Comparison of ENCODE assay signal across 18 cellular contexts in the genomic region with DNA sequence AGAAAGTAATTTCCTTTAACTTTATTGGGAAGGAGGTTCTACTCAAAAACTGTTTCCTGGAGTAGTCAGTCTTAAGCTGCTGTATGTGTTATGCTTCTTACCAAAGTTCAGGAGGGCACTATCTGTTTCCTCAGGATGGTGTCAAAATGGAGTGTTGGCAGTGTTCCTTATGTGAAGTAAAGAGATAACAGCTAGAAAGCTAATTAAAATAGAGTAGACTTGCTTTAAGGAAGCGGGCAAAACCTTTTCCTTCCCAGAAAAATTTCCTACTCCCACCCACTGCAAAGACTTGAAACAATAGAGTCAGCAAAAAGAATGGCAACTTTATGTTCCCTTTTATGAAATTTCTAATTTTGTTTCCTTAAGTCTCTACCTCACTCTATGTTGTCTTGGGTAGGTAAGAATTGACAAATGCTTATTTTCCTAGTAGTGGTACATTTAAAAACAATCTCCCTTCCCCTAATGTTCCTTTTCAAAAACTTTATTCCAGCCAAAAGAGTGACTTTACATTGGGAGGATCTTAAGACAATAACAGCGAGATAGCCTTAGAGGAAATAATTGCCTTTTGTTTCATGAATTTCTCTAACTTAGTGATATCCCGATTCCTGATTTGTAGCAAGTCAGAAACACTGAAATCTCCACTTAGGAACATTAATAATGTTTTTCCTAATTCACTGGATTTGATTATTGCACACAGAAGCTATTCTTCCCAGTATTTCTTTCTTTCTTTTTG. TPM values are rescaled to one million over a fixed set of nuclear protein-coding genes. Genes with fewer than 3 reads are reported as not detected.
DNase-seq lines count a peak whose midpoint lies in the region; ATAC-seq and TF ChIP-seq lines count a peak whose summit lies in the region.
"Had no signal": no experiment of that assay in that cellular context is flagged by ENCODE, and none has a peak within 500 bp of the region (broad histone marks: within the 10 kb centered on the region; RNA-seq: fewer than 3 reads in every experiment).

No MANE protein-coding gene starts in this region.

- TF ChIP-seq CTCF in endodermal cell (conservative IDR thresholded peaks at IDR 0.05) (no peak), liver (IDR thresholded peaks at IDR 0.05; ENCODE audit: low read depth, low read length, missing input control) (no peak), spleen (IDR thresholded peaks at IDR 0.05 in 8 of 11, conservative IDR thresholded peaks at IDR 0.05 in 3 of 11) (no peak)

- H3K9me3 ChIP-seq in endodermal cell (ENCODE audit: control insufficient read depth, low read length): peaks cover 44% of the 10 kb centered on the region
- peaks cover 0 to 3% (median 0%) of the 10 kb centered on the region in 4 donors for H3K9me3 ChIP-seq in liver (ENCODE audit: control insufficient read depth in 4 of 4, low read length in 3 of 4)
- peaks cover 0 to 32% (median 24%) of the 10 kb centered on the region in 8 donors for H3K9me3 ChIP-seq in spleen

- H3K4me3 Mint-ChIP-seq in endodermal cell: no peak overlapping the region
- H3K4me3 Mint-ChIP-seq: activated naive CD8-positive, alpha-beta T cell treated with anti-CD3 and anti-CD28 coated beads for 36 hours; activated T-cell treated with anti-CD3 and anti-CD28 coated beads, Interleukin-2, amount 50 U/mL, for 4 hours; T-helper 2 cell treated with Interferon-gamma antibody and Interleukin-4, amounts not matched to agents 5 μg/mL and 100 μg/mL, for 36 hours had no signal

- H3K36me3 ChIP-seq in endodermal cell (ENCODE audit: control insufficient read depth, insufficient read depth, low read length) (no peaks in the 10 kb centered on the region), liver (ENCODE audit: control insufficient read depth in 4 of 4, insufficient read depth in 3 of 4, low read depth in 1 of 4, low read length in 3 of 4) (no peaks in the 10 kb centered on the region), spleen (no peaks in the 10 kb centered on the region)

- H3K27me3 ChIP-seq in endodermal cell (ENCODE audit: control insufficient read depth, insufficient read depth, low read length, poor library complexity, severe bottlenecking): no peaks in the 10 kb centered on the region
- peaks cover 0 to 2% (median 0%) of the 10 kb centered on the region in 4 donors for H3K27me3 ChIP-seq in liver (ENCODE audit: control insufficient read depth in 4 of 4, insufficient read depth in 4 of 4, low read length in 3 of 4)
- H3K27me3 ChIP-seq in spleen (replicated peaks in 1 of 7): no peaks in the 10 kb centered on the region

- no peaks in the 10 kb centered on the region for H3K36me3 Mint-ChIP-seq in endodermal cell (ENCODE audit: low read depth)

- H3K9me3 Mint-ChIP-seq in endodermal cell: peaks cover 38% of the 10 kb centered on the region

- intact Hi-C loops in spleen (cut with DNase I; ENCODE audit: low total_unique reads): no loop called here

- H3K27me3 Mint-ChIP-seq in endodermal cell (ENCODE audit: insufficient read depth): peaks cover 9% of the 10 kb centered on the region

- DNase-seq in Kasumi-1 (lab: John Stamatoyannopoulos, UW): peak; percentile 31 to 40
- no peak for DNase-seq in endodermal cell
- no peak for DNase-seq in spleen
- DNase-seq in NCI-H2107 treated with DMSO at 0.1 percent for 48 hours (lab: John Stamatoyannopoulos, UW; ENCODE audit: unreplicated experiment): no peak
- DNase-seq in retina: no peak
- DNase-seq: activated naive CD8-positive, alpha-beta T cell treated with anti-CD3 and anti-CD28 coated beads for 36 hours; activated T-cell treated with anti-CD3 and anti-CD28 coated beads, Interleukin-2, amount 50 U/mL, for 4 hours; effector CD8-positive, alpha-beta T cell; mammary epithelial cell; NCI-H1417 treated with DMSO at 0.1 percent for 48 hours; NCI-H226; stimulated activated naive CD8-positive, alpha-beta T cell treated with anti-CD3 and anti-CD28 coated beads, Interleukin-15, Interleukin-2, amounts not matched to agents 100 U/mL and 50 U/mL, for 24 hours had no signal

- ATAC-seq in HG03565 (IDR thresholded peaks at IDR 0.05; ENCODE audit: unreplicated experiment) (no peak), HG02642 (IDR thresholded peaks at IDR 0.05; ENCODE audit: poor library complexity, unreplicated experiment) (no peak)
- ATAC-seq: activated T-cell treated with anti-CD3 and anti-CD28 coated beads, Interleukin-2, amount 50 U/mL, for 4 hours; stimulated activated naive CD8-positive, alpha-beta T cell treated with anti-CD3 and anti-CD28 coated beads, Interleukin-15, Interleukin-2, amounts not matched to agents 100 U/mL and 50 U/mL, for 24 hours had no signal

- no peaks in the 10 kb centered on the region for H3K4me1 ChIP-seq in endodermal cell (ENCODE audit: control insufficient read depth, insufficient read depth, low read length)
- no peaks in the 10 kb centered on the region for H3K4me1 ChIP-seq in liver (ENCODE audit: control insufficient read depth in 4 of 4, insufficient read depth in 4 of 4, low read length in 3 of 4)
- H3K4me1 ChIP-seq in spleen: peaks cover 9 to 35% (median 30%) of the 10 kb centered on the region in 6 donors

- H3K27ac ChIP-seq in endodermal cell (ENCODE audit: low read depth, low read length) (no peak overlapping the region), liver (ENCODE audit: low read depth in 1 of 2, low read length in 2 of 2) (no peak overlapping the region), spleen (peak overlapping the region in 7 of 8 donors; percentile 24 to 78 (median 58))
- H3K27ac ChIP-seq: HL-60 had no signal

- H3K4me3 ChIP-seq in endodermal cell (ENCODE audit: low read length) (peak overlapping the region; percentile 18), liver (ENCODE audit: low read depth in 1 of 3, low read length in 3 of 3) (no peak overlapping the region), spleen (no peak overlapping the region)
- H3K4me3 ChIP-seq: skin epidermis had no signal

- no peak for TF ChIP-seq POLR2A in spleen (IDR thresholded peaks at IDR 0.05)

- no peak for TF ChIP-seq RAD21 in liver (IDR thresholded peaks at IDR 0.05)

- no peak overlapping the region for H3K9ac ChIP-seq in endodermal cell (ENCODE audit: extremely low read depth, low read length, poor library complexity, severe bottlenecking)
- H3K9ac ChIP-seq in liver (ENCODE audit: low read depth in 1 of 2, low read length in 2 of 2): no peak overlapping the region

- peaks cover 2% of the 10 kb centered on the region for H3K4me1 Mint-ChIP-seq in endodermal cell
- H3K4me1 Mint-ChIP-seq: activated naive CD8-positive, alpha-beta T cell treated with anti-CD3 and anti-CD28 coated beads for 36 hours had no signal

- 87 to 94% methylated on average over 3 of the region's 3 CpGs for WGBS in endodermal cell (ENCODE audit: insufficient coverage in 1 of 2, insufficient read length in 1 of 2), 2 experiments
- WGBS in liver: 55% methylated on average over 3 of the region's 3 CpGs
- WGBS in spleen, 5 donors: 57 to 70% (median 66%) methylated on average over 3 of the region's 3 CpGs

- H3K27ac Mint-ChIP-seq in endodermal cell: no peak overlapping the region
- H3K27ac Mint-ChIP-seq: activated naive CD8-positive, alpha-beta T cell treated with anti-CD3 and anti-CD28 coated beads for 36 hours; T-helper 2 cell treated with Interferon-gamma antibody and Interleukin-4, amounts not matched to agents 5 μg/mL and 100 μg/mL, for 36 hours had no signal

TF ChIP-seq in liver, 16 proteins besides CTCF, POLR2A, EP300 and RAD21:
- TF ChIP-seq NR2F2 (IDR thresholded peaks at IDR 0.05): peak; percentile 87
- no peak for TF ChIP-seq RXRA (IDR thresholded peaks at IDR 0.05)

RNA-seq across cellular contexts. Expression of gene ENTPD1, which starts 26.5 kb away (rescaled TPM):
- 1 to 10 TPM; 3.9 TPM for total RNA-seq in endodermal cell
- 0.89 TPM for polyA plus RNA-seq in endodermal cell (2013, experiment 1 of 2)
- polyA plus RNA-seq in endodermal cell (2013, experiment 2 of 2): 1.0 TPM
- 1 to 10 TPM; 6.4 to 8.0 TPM for total RNA-seq in liver
- 1 to 10 TPM; 2.1 to 2.2 TPM for polyA plus RNA-seq in liver
- 10 to 100 TPM; 52.6 to 92.9 (median 64.1) TPM for total RNA-seq in spleen
- 10 to 100 TPM; 14.1 to 19.7 (median 14.6) TPM for polyA plus RNA-seq in spleen
- polyA plus RNA-seq: mammary epithelial cell had no signal

RNA-seq across cellular contexts. Expression of gene TCTN3, which starts 35.8 kb away (rescaled TPM):
- total RNA-seq in endodermal cell: 10 to 100 TPM; 53.5 to 57.7 TPM
- polyA plus RNA-seq in endodermal cell (2013, experiment 1 of 2): 63.9 TPM
- polyA plus RNA-seq in endodermal cell (2013, experiment 2 of 2): 57.0 TPM
- 10 to 100 TPM; 15.1 to 16.9 TPM for total RNA-seq in liver
- polyA plus RNA-seq in liver: 10 to 100 TPM; 17.7 to 18.3 TPM
- 10 to 100 TPM; 21.4 to 25.7 (median 24.9) TPM for total RNA-seq in spleen
- polyA plus RNA-seq in spleen: 10 to 100 TPM; 10.9 to 14.5 (median 12.3) TPM

Comparison
In these comparisons a context has a peak if more than half of its experiments do, and no peak if none do; other contexts are left out.
1. DNase-seq: peak in Kasumi-1 (2 of 2); none in endodermal cell (single experiment), spleen (single experiment), NCI-H2107 treated with DMSO at 0.1 percent for 48 hours (single experiment) and retina (single experiment).
2. H3K27ac ChIP-seq: peak in spleen (7 of 8); none in endodermal cell (single experiment) and liver (0 of 2).
3. RNA of gene ENTPD1, which starts 26.5 kb away (total RNA-seq): 52.6 to 92.9 TPM in spleen; 6.4 to 8.0 TPM in liver and 3.9 TPM in endodermal cell; every median in the first group is over 4 times any median in the second.